In genomic region chr9:22111871-22112247, GRCh38 we compare ENCODE assay signal across 15 cellular contexts.
DNase-seq lines count a peak whose midpoint lies in the region; ATAC-seq and TF ChIP-seq lines count a peak whose summit lies in the region.
"Had no signal": no experiment of that assay in that cellular context is flagged by ENCODE, and none has a peak within 500 bp of the region (broad histone marks: within the 10 kb centered on the region; RNA-seq: fewer than 3 reads in every experiment).

No MANE protein-coding gene starts in this region.

- H3K9ac ChIP-seq in PC-3 (ENCODE audit: low read length) (no peak overlapping the region), mucosa of rectum (ENCODE audit: low read depth in 1 of 2, low read length in 2 of 2) (no peak overlapping the region)

- 0 out of 2 replicates have a peak overlapping the region, but pooled peaks have one; percentile 17 for H3K4me2 ChIP-seq in PC-3 (ENCODE audit: low read length)

- no peaks in the 10 kb centered on the region for H3K79me2 ChIP-seq in PC-3 (ENCODE audit: low read length)

- intact Hi-C loops in PC-3 (cut with micrococcal nuclease) = no loop called here
- intact Hi-C loops in Right ventricle myocardium inferior (cut with DNase I) = no loop called here

- TF ChIP-seq CTCF in PC-3 (conservative IDR thresholded peaks at IDR 0.05; ENCODE audit: low read depth, low read length) = no peak

- H3K27me3 ChIP-seq in PC-3 (ENCODE audit: low read length) (no peaks in the 10 kb centered on the region), mucosa of rectum (ENCODE audit: control insufficient read depth in 2 of 2, insufficient read depth in 2 of 2, low read length in 2 of 2) (no peaks in the 10 kb centered on the region), SJCRH30 (no peaks in the 10 kb centered on the region)
- H3K27me3 ChIP-seq: heart left ventricle, upper lobe of right lung had no signal

- H4K20me1 ChIP-seq in PC-3 (ENCODE audit: low read length) = no peaks in the 10 kb centered on the region

- CTCF ChIA-PET in PC-3 (lab: Charles Lee) = no interaction called here

- no peaks in the 10 kb centered on the region for H3K9me2 ChIP-seq in PC-3 (replicated peaks; ENCODE audit: low read length)

- H3K36me3 ChIP-seq in PC-3 (ENCODE audit: low read depth, low read length) (no peaks in the 10 kb centered on the region), mucosa of rectum (ENCODE audit: control insufficient read depth in 2 of 2, insufficient read depth in 2 of 2, low read length in 2 of 2) (no peaks in the 10 kb centered on the region), SJCRH30 (no peaks in the 10 kb centered on the region)
- H3K36me3 ChIP-seq: heart left ventricle, upper lobe of right lung had no signal

- H3F3A ChIP-seq in PC-3 (ENCODE audit: low read length, unreplicated experiment) = no peaks in the 10 kb centered on the region

- POLR2A ChIA-PET in PC-3 (lab: Charles Lee; ENCODE audit: unreplicated experiment) = no interaction called here

- no peak overlapping the region for H3K4me3 ChIP-seq in PC-3 (ENCODE audit: low read length)
- no peak overlapping the region for H3K4me3 ChIP-seq in mucosa of rectum (ENCODE audit: low read length in 2 of 2)
- H3K4me3 ChIP-seq in SJCRH30 = no peak overlapping the region
- H3K4me3 ChIP-seq: heart left ventricle, SK-N-MC, upper lobe of right lung had no signal

- ATAC-seq in PC-3 = peak; percentile 42
- ATAC-seq in HG02884 (IDR thresholded peaks at IDR 0.05; ENCODE audit: unreplicated experiment) = no peak
- no peak for ATAC-seq in Right ventricle myocardium inferior
- ATAC-seq: heart left ventricle, natural killer cell, upper lobe of right lung had no signal

- H3K27ac ChIP-seq in PC-3 (ENCODE audit: low read length) (peak overlapping the region; percentile 35), epithelial cell of prostate (peak overlapping the region; percentile 32), mucosa of rectum (ENCODE audit: low read depth in 2 of 2, low read length in 2 of 2) (peak overlapping the region; percentile 20 to 77), SJCRH30 (no peak overlapping the region)
- H3K27ac ChIP-seq: heart left ventricle, SK-N-MC, upper lobe of right lung had no signal

- H3K9me3 ChIP-seq in PC-3 (ENCODE audit: low read length) (no peaks in the 10 kb centered on the region), mucosa of rectum (ENCODE audit: control insufficient read depth in 2 of 2, low read length in 2 of 2) (no peaks in the 10 kb centered on the region), SJCRH30 (replicated peaks) (no peaks in the 10 kb centered on the region)
- H3K9me3 ChIP-seq: Caco-2, heart left ventricle, upper lobe of right lung had no signal

- H2AFZ ChIP-seq in PC-3 (ENCODE audit: low read length) = no peak overlapping the region

- DNase-seq in AG08396 (ENCODE audit: low spot score) (peak; percentile 34), PC-3 (peak; percentile 41), epithelial cell of prostate (ENCODE audit: low read depth, low spot score) (no peak), SJCRH30 (no peak), Right ventricle myocardium inferior (ENCODE audit: missing footprints) (no peak), NCI-H2107 (lab: John Stamatoyannopoulos, UW) (no peak)
- DNase-seq: activated CD4-positive, alpha-beta memory T cell treated with anti-CD3 and anti-CD28 coated beads, Interleukin-2, amount 10 ng/mL, durations not matched to agents 7 days and 5 days; Caco-2; heart left ventricle; natural killer cell; stimulated activated CD4-positive, alpha-beta T cell treated with anti-CD3 and anti-CD28 coated beads, Interleukin-2, amount 100 ng/mL, for 48 hours; upper lobe of right lung had no signal

- no TSS peak for BruUV-seq in PC-3 (replicated peaks; lab: Mats Ljungman, UMichigan)

- H3K4me1 ChIP-seq in PC-3 (ENCODE audit: insufficient read depth, low read length) = peaks cover 32% of the 10 kb centered on the region
- peaks cover 7 to 42% of the 10 kb centered on the region in 2 donors for H3K4me1 ChIP-seq in mucosa of rectum (ENCODE audit: control insufficient read depth in 2 of 2, insufficient read depth in 2 of 2, low read length in 2 of 2)
- peaks cover 3% of the 10 kb centered on the region; the same call in 1 of the 2 replicates for H3K4me1 ChIP-seq in SJCRH30
- H3K4me1 ChIP-seq: upper lobe of right lung had no signal

Comparison
In these comparisons a context has a peak if more than half of its experiments do, and no peak if none do; other contexts are left out.
1. DNase-seq: peak in AG08396 (single experiment) and PC-3 (single experiment); none in epithelial cell of prostate (single experiment), SJCRH30 (0 of 2), Right ventricle myocardium inferior (single experiment) and NCI-H2107 (single experiment).